Comparison of ENCODE assay signal across 18 cellular contexts in genomic region chr5:167451091-167451490, GRCh38.
DNase-seq lines count a peak whose midpoint lies in the region; ATAC-seq and TF ChIP-seq lines count a peak whose summit lies in the region.
"Had no signal": no experiment of that assay in that cellular context is flagged by ENCODE, and none has a peak within 500 bp of the region (broad histone marks: within the 10 kb centered on the region; RNA-seq: fewer than 3 reads in every experiment).

No MANE protein-coding gene starts in this region.

- H3K4me1 ChIP-seq in GM23338 (ENCODE audit: insufficient read depth) (peaks cover 10% of the 10 kb centered on the region; the same call in 1 of the 2 replicates), mucosa of descending colon (ENCODE audit: low read depth) (no peaks in the 10 kb centered on the region), prostate gland (replicated peaks) (no peaks in the 10 kb centered on the region)

- no peak overlapping the region for H3K27ac Mint-ChIP-seq in GM23338
- H3K27ac Mint-ChIP-seq: T-cell had no signal

- H3K4me3 Mint-ChIP-seq in GM23338, result no peak overlapping the region
- H3K4me3 Mint-ChIP-seq: T-cell had no signal

- intact Hi-C loops in mucosa of descending colon (cut with DNase I, micrococcal nuclease) (no loop called here), prostate gland (cut with DNase I) (no loop called here)

- TF ChIP-seq POLR2A in prostate gland (IDR thresholded peaks at IDR 0.05), result no peak

- WGBS in prostate gland, result 80% methylated on average over 7 of the region's 7 CpGs

- TF ChIP-seq CTCF in GM23338 (conservative IDR thresholded peaks at IDR 0.05; ENCODE audit: low read depth in 2 of 2) (no peak), mucosa of descending colon (IDR thresholded peaks at IDR 0.05) (no peak), prostate gland (IDR thresholded peaks at IDR 0.05) (no peak)

- no peaks in the 10 kb centered on the region for H3K36me3 ChIP-seq in GM23338 (ENCODE audit: insufficient read depth)
- H3K36me3 ChIP-seq in mucosa of descending colon (ENCODE audit: low read depth), result no peaks in the 10 kb centered on the region
- no peaks in the 10 kb centered on the region for H3K36me3 ChIP-seq in prostate gland
- H3K36me3 ChIP-seq: MG63 had no signal

- peak overlapping the region; percentile 49; the same call in 1 of the 2 replicates for H2AFZ ChIP-seq in GM23338

- H3K9me3 ChIP-seq in mucosa of descending colon (no peaks in the 10 kb centered on the region), prostate gland (no peaks in the 10 kb centered on the region)
- H3K9me3 ChIP-seq: MG63, SK-N-SH had no signal

- no peaks in the 10 kb centered on the region for H3K27me3 ChIP-seq in GM23338 (ENCODE audit: insufficient read depth)
- H3K27me3 ChIP-seq in prostate gland (replicated peaks; ENCODE audit: insufficient read depth), result no peaks in the 10 kb centered on the region

- H3K4me3 ChIP-seq in GM23338, result no peak overlapping the region
- H3K4me3 ChIP-seq in mucosa of descending colon, result no peak overlapping the region
- no peak overlapping the region for H3K4me3 ChIP-seq in prostate gland
- H3K4me3 ChIP-seq: MG63 had no signal

- DNase-seq in Daoy (ENCODE audit: low read depth) (peak; percentile 50), GM23338 (ENCODE audit: low spot score) (no peak), brain pericyte (ENCODE audit: low read depth, low spot score) (peak; percentile 5), mucosa of descending colon (no peak), prostate gland (ENCODE audit: low spot score) (no peak), kidney tubule cell (ENCODE audit: low spot score) (no peak), COLO668 (lab: John Stamatoyannopoulos, UW; ENCODE audit: unreplicated experiment) (no peak)
- DNase-seq: C1 segment of cervical spinal cord, Kasumi-1, MG63, NCI-H1092, NCI-H2081 treated with DMSO at 0.1 percent for 48 hours, NCI-H510A treated with DMSO at 0.1 percent for 48 hours, NCI-H774, Right ventricle myocardium superior, SK-N-SH, T-cell had no signal

- no peaks in the 10 kb centered on the region for H3F3A ChIP-seq in GM23338 (replicated peaks; ENCODE audit: low read depth)

- no peaks in the 10 kb centered on the region for H3K9me3 Mint-ChIP-seq in GM23338

- H3K27ac ChIP-seq in GM23338 (ENCODE audit: low read depth) (no peak overlapping the region), prostate gland (no peak overlapping the region)

- H4K20me1 ChIP-seq in GM23338 (replicated peaks; ENCODE audit: insufficient read depth), result no peaks in the 10 kb centered on the region

- no peaks in the 10 kb centered on the region for H3K79me2 ChIP-seq in GM23338 (replicated peaks; ENCODE audit: insufficient read depth)

- peaks cover 6% of the 10 kb centered on the region; the same call in 1 of the 2 replicates for H3K9me2 ChIP-seq in GM23338 (ENCODE audit: insufficient read depth)
- H3K9me2 ChIP-seq: SK-N-SH had no signal

- no peaks in the 10 kb centered on the region for H3K36me3 Mint-ChIP-seq in GM23338 (ENCODE audit: low read depth)
- H3K36me3 Mint-ChIP-seq: T-cell had no signal

- no peak for ATAC-seq in GM23338
- ATAC-seq in mucosa of descending colon, result no peak
- ATAC-seq: HCT116, T-cell had no signal

- peaks cover 25% of the 10 kb centered on the region for H3K4me1 Mint-ChIP-seq in GM23338
- H3K4me1 Mint-ChIP-seq: T-cell had no signal

- H3K27me3 Mint-ChIP-seq in GM23338 (ENCODE audit: insufficient read depth, low read depth, poor library complexity), result no peaks in the 10 kb centered on the region
- H3K27me3 Mint-ChIP-seq: T-cell had no signal

- H3K4me2 ChIP-seq in GM23338, result no peak overlapping the region
- H3K4me2 ChIP-seq: SK-N-SH had no signal

TF ChIP-seq in GM23338, 12 proteins besides CTCF, POLR2A, EP300 and RAD21 (continues in another document):
- TF ChIP-seq, protein P1, sequence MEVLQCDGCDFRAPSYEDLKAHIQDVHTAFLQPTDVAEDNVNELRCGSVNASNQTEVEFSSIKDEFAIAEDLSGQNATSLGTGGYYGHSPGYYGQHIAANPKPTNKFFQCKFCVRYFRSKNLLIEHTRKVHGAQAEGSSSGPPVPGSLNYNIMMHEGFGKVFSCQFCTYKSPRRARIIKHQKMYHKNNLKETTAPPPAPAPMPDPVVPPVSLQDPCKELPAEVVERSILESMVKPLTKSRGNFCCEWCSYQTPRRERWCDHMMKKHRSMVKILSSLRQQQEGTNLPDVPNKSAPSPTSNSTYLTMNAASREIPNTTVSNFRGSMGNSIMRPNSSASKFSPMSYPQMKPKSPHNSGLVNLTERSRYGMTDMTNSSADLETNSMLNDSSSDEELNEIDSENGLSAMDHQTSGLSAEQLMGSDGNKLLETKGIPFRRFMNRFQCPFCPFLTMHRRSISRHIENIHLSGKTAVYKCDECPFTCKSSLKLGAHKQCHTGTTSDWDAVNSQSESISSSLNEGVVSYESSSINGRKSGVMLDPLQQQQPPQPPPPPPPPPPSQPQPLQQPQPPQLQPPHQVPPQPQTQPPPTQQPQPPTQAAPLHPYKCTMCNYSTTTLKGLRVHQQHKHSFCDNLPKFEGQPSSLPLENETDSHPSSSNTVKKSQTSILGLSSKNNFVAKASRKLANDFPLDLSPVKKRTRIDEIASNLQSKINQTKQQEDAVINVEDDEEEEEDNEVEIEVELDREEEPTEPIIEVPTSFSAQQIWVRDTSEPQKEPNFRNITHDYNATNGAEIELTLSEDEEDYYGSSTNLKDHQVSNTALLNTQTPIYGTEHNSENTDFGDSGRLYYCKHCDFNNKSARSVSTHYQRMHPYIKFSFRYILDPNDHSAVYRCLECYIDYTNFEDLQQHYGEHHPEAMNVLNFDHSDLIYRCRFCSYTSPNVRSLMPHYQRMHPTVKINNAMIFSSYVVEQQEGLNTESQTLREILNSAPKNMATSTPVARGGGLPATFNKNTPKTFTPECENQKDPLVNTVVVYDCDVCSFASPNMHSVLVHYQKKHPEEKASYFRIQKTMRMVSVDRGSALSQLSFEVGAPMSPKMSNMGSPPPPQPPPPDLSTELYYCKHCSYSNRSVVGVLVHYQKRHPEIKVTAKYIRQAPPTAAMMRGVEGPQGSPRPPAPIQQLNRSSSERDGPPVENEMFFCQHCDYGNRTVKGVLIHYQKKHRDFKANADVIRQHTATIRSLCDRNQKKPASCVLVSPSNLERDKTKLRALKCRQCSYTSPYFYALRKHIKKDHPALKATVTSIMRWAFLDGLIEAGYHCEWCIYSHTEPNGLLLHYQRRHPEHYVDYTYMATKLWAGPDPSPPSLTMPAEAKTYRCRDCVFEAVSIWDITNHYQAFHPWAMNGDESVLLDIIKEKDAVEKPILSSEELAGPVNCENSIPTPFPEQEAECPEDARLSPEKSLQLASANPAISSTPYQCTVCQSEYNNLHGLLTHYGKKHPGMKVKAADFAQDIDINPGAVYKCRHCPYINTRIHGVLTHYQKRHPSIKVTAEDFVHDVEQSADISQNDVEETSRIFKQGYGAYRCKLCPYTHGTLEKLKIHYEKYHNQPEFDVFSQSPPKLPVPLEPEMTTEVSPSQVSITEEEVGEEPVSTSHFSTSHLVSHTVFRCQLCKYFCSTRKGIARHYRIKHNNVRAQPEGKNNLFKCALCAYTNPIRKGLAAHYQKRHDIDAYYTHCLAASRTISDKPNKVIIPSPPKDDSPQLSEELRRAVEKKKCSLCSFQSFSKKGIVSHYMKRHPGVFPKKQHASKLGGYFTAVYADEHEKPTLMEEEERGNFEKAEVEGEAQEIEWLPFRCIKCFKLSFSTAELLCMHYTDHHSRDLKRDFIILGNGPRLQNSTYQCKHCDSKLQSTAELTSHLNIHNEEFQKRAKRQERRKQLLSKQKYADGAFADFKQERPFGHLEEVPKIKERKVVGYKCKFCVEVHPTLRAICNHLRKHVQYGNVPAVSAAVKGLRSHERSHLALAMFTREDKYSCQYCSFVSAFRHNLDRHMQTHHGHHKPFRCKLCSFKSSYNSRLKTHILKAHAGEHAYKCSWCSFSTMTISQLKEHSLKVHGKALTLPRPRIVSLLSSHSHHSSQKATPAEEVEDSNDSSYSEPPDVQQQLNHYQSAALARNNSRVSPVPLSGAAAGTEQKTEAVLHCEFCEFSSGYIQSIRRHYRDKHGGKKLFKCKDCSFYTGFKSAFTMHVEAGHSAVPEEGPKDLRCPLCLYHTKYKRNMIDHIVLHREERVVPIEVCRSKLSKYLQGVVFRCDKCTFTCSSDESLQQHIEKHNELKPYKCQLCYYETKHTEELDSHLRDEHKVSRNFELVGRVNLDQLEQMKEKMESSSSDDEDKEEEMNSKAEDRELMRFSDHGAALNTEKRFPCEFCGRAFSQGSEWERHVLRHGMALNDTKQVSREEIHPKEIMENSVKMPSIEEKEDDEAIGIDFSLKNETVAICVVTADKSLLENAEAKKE (CRISPR knock-in tag; IDR thresholded peaks at IDR 0.05), result no peak
- TF ChIP-seq NANOG (IDR thresholded peaks at IDR 0.05; ENCODE audit: borderline replicate concordance), result no peak
- TF ChIP-seq, protein P2, sequence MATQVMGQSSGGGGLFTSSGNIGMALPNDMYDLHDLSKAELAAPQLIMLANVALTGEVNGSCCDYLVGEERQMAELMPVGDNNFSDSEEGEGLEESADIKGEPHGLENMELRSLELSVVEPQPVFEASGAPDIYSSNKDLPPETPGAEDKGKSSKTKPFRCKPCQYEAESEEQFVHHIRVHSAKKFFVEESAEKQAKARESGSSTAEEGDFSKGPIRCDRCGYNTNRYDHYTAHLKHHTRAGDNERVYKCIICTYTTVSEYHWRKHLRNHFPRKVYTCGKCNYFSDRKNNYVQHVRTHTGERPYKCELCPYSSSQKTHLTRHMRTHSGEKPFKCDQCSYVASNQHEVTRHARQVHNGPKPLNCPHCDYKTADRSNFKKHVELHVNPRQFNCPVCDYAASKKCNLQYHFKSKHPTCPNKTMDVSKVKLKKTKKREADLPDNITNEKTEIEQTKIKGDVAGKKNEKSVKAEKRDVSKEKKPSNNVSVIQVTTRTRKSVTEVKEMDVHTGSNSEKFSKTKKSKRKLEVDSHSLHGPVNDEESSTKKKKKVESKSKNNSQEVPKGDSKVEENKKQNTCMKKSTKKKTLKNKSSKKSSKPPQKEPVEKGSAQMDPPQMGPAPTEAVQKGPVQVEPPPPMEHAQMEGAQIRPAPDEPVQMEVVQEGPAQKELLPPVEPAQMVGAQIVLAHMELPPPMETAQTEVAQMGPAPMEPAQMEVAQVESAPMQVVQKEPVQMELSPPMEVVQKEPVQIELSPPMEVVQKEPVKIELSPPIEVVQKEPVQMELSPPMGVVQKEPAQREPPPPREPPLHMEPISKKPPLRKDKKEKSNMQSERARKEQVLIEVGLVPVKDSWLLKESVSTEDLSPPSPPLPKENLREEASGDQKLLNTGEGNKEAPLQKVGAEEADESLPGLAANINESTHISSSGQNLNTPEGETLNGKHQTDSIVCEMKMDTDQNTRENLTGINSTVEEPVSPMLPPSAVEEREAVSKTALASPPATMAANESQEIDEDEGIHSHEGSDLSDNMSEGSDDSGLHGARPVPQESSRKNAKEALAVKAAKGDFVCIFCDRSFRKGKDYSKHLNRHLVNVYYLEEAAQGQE (IDR thresholded peaks at IDR 0.05; ENCODE audit: unreplicated experiment), result no peak
- TF ChIP-seq POLR2AphosphoS5 (IDR thresholded peaks at IDR 0.05; ENCODE audit: low read depth), result no peak
- TF ChIP-seq JUNB (IDR thresholded peaks at IDR 0.05; ENCODE audit: unreplicated experiment), result no peak
- TF ChIP-seq ZNF331 (CRISPR knock-in tag; IDR thresholded peaks at IDR 0.05; ENCODE audit: low read depth), result no peak

Comparison
In these comparisons a context has a peak if more than half of its experiments do, and no peak if none do; other contexts are left out.
1. DNase-seq: peak in Daoy (single experiment) and brain pericyte (single experiment); none in GM23338 (single experiment), mucosa of descending colon (0 of 3), prostate gland (single experiment), kidney tubule cell (single experiment) and COLO668 (single experiment).